In the genomic region with DNA sequence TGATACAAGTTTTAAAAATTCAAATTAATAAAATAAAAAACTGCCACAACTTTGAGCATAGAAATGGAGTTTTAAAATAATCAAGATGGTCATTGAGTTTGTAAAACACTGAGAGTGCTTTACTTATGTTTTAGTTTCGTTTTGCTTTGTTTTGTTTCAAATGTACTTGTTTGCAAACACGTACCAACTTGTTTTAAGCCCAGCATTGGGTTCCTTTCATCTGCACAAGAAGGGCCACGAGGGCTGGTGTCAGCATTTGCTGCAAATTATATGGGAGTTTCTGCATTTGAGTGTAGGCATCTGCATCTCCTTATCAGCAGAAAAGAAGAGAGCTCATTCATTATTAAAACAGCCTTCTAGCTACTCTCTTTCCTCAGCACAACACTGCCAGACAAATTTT, we compare ENCODE assay signal across 16 cellular contexts.
A peak's percentile ranks its signal among the peaks of the same experiment; 100 is the strongest.
DNase-seq lines count a peak whose midpoint lies in the region; ATAC-seq and TF ChIP-seq lines count a peak whose summit lies in the region.
"Had no signal": no experiment of that assay in that cellular context is flagged by ENCODE, and none has a peak within 500 bp of the region (broad histone marks: within the 10 kb centered on the region; RNA-seq: fewer than 3 reads in every experiment).

No MANE protein-coding gene starts in this region.

- peaks cover 29% of the 10 kb centered on the region for H3K4me1 ChIP-seq in RWPE2 (ENCODE audit: insufficient read depth, poor library complexity, severe bottlenecking)
- H3K4me1 ChIP-seq in upper lobe of right lung, result peaks cover 4% of the 10 kb centered on the region
- H3K4me1 ChIP-seq in gastroesophageal sphincter, result peaks cover 0 to 11% (median 3%) of the 10 kb centered on the region in 3 donors
- H3K4me1 ChIP-seq: parathyroid adenoma, thyroid gland had no signal

- H3K27ac ChIP-seq in RWPE2 (ENCODE audit: poor library complexity, severe bottlenecking) (peak overlapping the region; percentile 49), upper lobe of right lung (no peak overlapping the region), gastroesophageal sphincter (no peak overlapping the region)
- H3K27ac ChIP-seq: parathyroid adenoma, RWPE1, thyroid gland had no signal

- no peak for TF ChIP-seq POLR2A in gastroesophageal sphincter (IDR thresholded peaks at IDR 0.05)

- intact Hi-C loops in upper lobe of right lung (cut with DNase I), result no loop called here

- H3K27me3 ChIP-seq in RWPE2 (ENCODE audit: insufficient read depth, poor library complexity, severe bottlenecking) (no peaks in the 10 kb centered on the region), upper lobe of right lung (no peaks in the 10 kb centered on the region), gastroesophageal sphincter (no peaks in the 10 kb centered on the region)
- H3K27me3 ChIP-seq: thyroid gland had no signal

- H3K9me3 ChIP-seq in RWPE2 (ENCODE audit: severe bottlenecking) (peaks cover 4% of the 10 kb centered on the region), upper lobe of right lung (no peaks in the 10 kb centered on the region), gastroesophageal sphincter (no peaks in the 10 kb centered on the region)
- H3K9me3 ChIP-seq: thyroid gland had no signal

- H3K36me3 ChIP-seq in RWPE2 (ENCODE audit: low read depth) (no peaks in the 10 kb centered on the region), upper lobe of right lung (no peaks in the 10 kb centered on the region), gastroesophageal sphincter (no peaks in the 10 kb centered on the region)
- H3K36me3 ChIP-seq: thyroid gland had no signal

- POLR2A ChIA-PET in AG04449 (lab: Yijun Ruan, JAX), result no interaction called here

- CTCF ChIA-PET in AG04449 (lab: Yijun Ruan, JAX), result interaction anchor here (1.1 to 1.2 kb wide), 2 partner anchors 35 to 222 kb away, joined by 3 to 4 read pairs; no protein-coding TSS in a partner anchor

- ATAC-seq in GM19035 (IDR thresholded peaks at IDR 0.05; ENCODE audit: unreplicated experiment), result peak; percentile 56
- ATAC-seq in RWPE2 (ENCODE audit: low read depth), result peak; percentile 18; the same call in 2 of the 3 replicates
- ATAC-seq in HG03571 (IDR thresholded peaks at IDR 0.05; ENCODE audit: unreplicated experiment), result no peak
- no peak for ATAC-seq in upper lobe of right lung
- ATAC-seq in gastroesophageal sphincter, result no peak
- no peak for ATAC-seq in HG03039 (IDR thresholded peaks at IDR 0.05; ENCODE audit: unreplicated experiment)
- ATAC-seq: effector memory CD8-positive, alpha-beta T cell had no signal

- DNase-seq in AG04449 (ENCODE audit: low read depth, low spot score) (no peak), RWPE2 (ENCODE audit: low spot score) (no peak), fibroblast of villous mesenchyme (ENCODE audit: low read depth) (peak; percentile 48), upper lobe of right lung (no peak)
- DNase-seq: activated CD4-positive, alpha-beta T cell treated with anti-CD3 and anti-CD28 coated beads, Interleukin-2, amount 50 U/mL, for 48 hours; effector memory CD8-positive, alpha-beta T cell; Karpas-422; kidney; NCI-H187 treated with DMSO at 0.1 percent for 48 hours; thyroid gland had no signal

- 50 to 75% methylated on average over 3 of the region's 3 CpGs for WGBS in gastroesophageal sphincter (ENCODE audit: low coverage in 1 of 2), 2 donors

- peak overlapping the region; percentile 23 for H3K4me3 ChIP-seq in AG04449 (ENCODE audit: low read depth, low read length)
- no peak overlapping the region for H3K4me3 ChIP-seq in RWPE2 (ENCODE audit: severe bottlenecking)
- H3K4me3 ChIP-seq in fibroblast of villous mesenchyme (ENCODE audit: low read depth, low read length), result peak overlapping the region; percentile 4
- no peak overlapping the region for H3K4me3 ChIP-seq in upper lobe of right lung
- H3K4me3 ChIP-seq in gastroesophageal sphincter, result no peak overlapping the region
- H3K4me3 ChIP-seq: thyroid gland had no signal

- no peak for TF ChIP-seq CTCF in AG04449 (IDR thresholded peaks at IDR 0.05; ENCODE audit: insufficient read depth, low read length, missing control alignments)
- TF ChIP-seq CTCF in RWPE2 (IDR thresholded peaks at IDR 0.05; ENCODE audit: poor library complexity, severe bottlenecking), result no peak
- TF ChIP-seq CTCF in fibroblast of villous mesenchyme (IDR thresholded peaks at IDR 0.05; ENCODE audit: insufficient read depth, low read depth, low read length), result no peak
- TF ChIP-seq CTCF in upper lobe of right lung (IDR thresholded peaks at IDR 0.05), result no peak
- no peak for TF ChIP-seq CTCF in gastroesophageal sphincter (IDR thresholded peaks at IDR 0.05)

- no peak for TF ChIP-seq EP300 in gastroesophageal sphincter (IDR thresholded peaks at IDR 0.05)

Comparison
In these comparisons a context has a peak if more than half of its experiments do, and no peak if none do; other contexts are left out.
1. H3K4me3 ChIP-seq: peak in AG04449 (single experiment) and fibroblast of villous mesenchyme (single experiment); none in RWPE2 (single experiment), upper lobe of right lung (single experiment) and gastroesophageal sphincter (0 of 2).
2. ATAC-seq: peak in GM19035 (single experiment) and RWPE2 (single experiment); none in HG03571 (single experiment), upper lobe of right lung (single experiment), gastroesophageal sphincter (single experiment) and HG03039 (single experiment).